1 cellular context compared by ENCODE assay signal in genomic region chr13:39770514-39770913, GRCh38.
TF ChIP-seq lines count a peak whose summit lies in the region.

No MANE protein-coding gene starts in this region.

TF ChIP-seq in liver, 16 proteins besides CTCF, POLR2A, EP300 and RAD21 (continued from another document):
- TF ChIP-seq, protein P1, sequence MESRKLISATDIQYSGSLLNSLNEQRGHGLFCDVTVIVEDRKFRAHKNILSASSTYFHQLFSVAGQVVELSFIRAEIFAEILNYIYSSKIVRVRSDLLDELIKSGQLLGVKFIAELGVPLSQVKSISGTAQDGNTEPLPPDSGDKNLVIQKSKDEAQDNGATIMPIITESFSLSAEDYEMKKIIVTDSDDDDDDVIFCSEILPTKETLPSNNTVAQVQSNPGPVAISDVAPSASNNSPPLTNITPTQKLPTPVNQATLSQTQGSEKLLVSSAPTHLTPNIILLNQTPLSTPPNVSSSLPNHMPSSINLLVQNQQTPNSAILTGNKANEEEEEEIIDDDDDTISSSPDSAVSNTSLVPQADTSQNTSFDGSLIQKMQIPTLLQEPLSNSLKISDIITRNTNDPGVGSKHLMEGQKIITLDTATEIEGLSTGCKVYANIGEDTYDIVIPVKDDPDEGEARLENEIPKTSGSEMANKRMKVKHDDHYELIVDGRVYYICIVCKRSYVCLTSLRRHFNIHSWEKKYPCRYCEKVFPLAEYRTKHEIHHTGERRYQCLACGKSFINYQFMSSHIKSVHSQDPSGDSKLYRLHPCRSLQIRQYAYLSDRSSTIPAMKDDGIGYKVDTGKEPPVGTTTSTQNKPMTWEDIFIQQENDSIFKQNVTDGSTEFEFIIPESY (IDR thresholded peaks at IDR 0.05): no peak
- TF ChIP-seq HNF4A (conservative IDR thresholded peaks at IDR 0.05): peak; percentile 68 to 69
- peak; percentile 35 for TF ChIP-seq SP1 (IDR thresholded peaks at IDR 0.05)
